In the genomic region with DNA sequence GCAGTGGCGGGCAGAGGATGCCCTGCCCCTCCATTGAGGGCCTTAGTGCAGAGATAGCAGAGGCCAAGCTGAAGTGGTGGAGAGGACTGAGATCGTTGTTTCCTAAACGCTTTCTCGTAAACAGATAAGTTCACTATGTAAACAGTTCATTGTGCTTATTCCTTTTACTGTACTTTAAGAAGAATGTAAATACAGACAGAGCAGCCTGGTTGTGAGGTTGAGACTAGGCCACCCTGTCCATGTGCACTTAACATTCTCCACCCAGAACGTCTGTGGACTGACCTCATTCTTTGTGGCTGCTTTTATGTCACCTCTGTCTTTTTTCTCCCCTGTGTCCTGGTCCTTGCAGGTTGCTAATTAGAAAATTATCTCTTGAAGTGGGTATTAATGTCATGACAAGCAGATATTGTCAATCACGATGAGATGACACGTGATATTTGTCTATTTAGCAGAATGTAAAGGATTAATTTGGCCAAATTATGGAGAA, we compare ENCODE assay signal across 1 cellular context.
A peak's percentile ranks its signal among the peaks of the same experiment; 100 is the strongest.
TF ChIP-seq lines count a peak whose summit lies in the region.

No MANE protein-coding gene starts in this region.

TF ChIP-seq in HEK293, 187 proteins besides CTCF, POLR2A, EP300 and RAD21 (continued from another document):
- TF ChIP-seq HOXC10 (CRISPR knock-in tag; IDR thresholded peaks at IDR 0.05) (no peak), ZNF585B (tag by site-specific recombination; IDR thresholded peaks at IDR 0.05) (no peak), ZNF510 (tag by site-specific recombination; IDR thresholded peaks at IDR 0.05; ENCODE audit: insufficient replicate concordance) (no peak), ZFP37 (tag by site-specific recombination; IDR thresholded peaks at IDR 0.05) (no peak), FEZF1 (tag by site-specific recombination; IDR thresholded peaks at IDR 0.05) (peak; percentile 63), ZSCAN23 (tag by site-specific recombination; IDR thresholded peaks at IDR 0.05) (no peak), ZNF670 (tag by site-specific recombination; IDR thresholded peaks at IDR 0.05; ENCODE audit: low read depth) (no peak), ZNF221 (tag by site-specific recombination; IDR thresholded peaks at IDR 0.05; ENCODE audit: borderline replicate concordance) (no peak), ZFP41 (tag by site-specific recombination; IDR thresholded peaks at IDR 0.05; ENCODE audit: borderline replicate concordance) (no peak), ZNF530 (tag by site-specific recombination; IDR thresholded peaks at IDR 0.05; ENCODE audit: low read depth) (no peak), ZNF132 (tag by site-specific recombination; IDR thresholded peaks at IDR 0.05; ENCODE audit: borderline replicate concordance) (no peak), ZNF707 (tag by site-specific recombination; IDR thresholded peaks at IDR 0.05) (no peak), ZNF146 (tag by site-specific recombination; IDR thresholded peaks at IDR 0.05) (no peak), ZNF426 (tag by site-specific recombination; IDR thresholded peaks at IDR 0.05) (no peak), ZNF548 (tag by site-specific recombination; IDR thresholded peaks at IDR 0.05) (no peak), REPIN1 (tag by site-specific recombination; IDR thresholded peaks at IDR 0.05; ENCODE audit: low read depth) (no peak), BCL11A (tag by site-specific recombination; IDR thresholded peaks at IDR 0.05; ENCODE audit: low read depth) (no peak), ZNF629 (tag by site-specific recombination; IDR thresholded peaks at IDR 0.05) (peak; percentile 43; the same call in 1 of the 2 replicates), ZNF423 (tag by site-specific recombination; IDR thresholded peaks at IDR 0.05) (no peak)
- TF ChIP-seq, protein P1, sequence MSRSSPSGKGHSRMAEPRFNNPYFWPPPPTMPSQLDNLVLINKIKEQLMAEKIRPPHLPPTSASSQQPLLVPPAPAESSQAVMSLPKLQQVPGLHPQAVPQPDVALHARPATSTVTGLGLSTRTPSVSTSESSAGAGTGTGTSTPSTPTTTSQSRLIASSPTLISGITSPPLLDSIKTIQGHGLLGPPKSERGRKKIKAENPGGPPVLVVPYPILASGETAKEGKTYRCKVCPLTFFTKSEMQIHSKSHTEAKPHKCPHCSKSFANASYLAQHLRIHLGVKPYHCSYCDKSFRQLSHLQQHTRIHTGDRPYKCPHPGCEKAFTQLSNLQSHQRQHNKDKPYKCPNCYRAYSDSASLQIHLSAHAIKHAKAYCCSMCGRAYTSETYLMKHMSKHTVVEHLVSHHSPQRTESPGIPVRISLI (tag by site-specific recombination; IDR thresholded peaks at IDR 0.05): peak; percentile 78; the same call in 1 of the 2 replicates
- TF ChIP-seq, protein P2, sequence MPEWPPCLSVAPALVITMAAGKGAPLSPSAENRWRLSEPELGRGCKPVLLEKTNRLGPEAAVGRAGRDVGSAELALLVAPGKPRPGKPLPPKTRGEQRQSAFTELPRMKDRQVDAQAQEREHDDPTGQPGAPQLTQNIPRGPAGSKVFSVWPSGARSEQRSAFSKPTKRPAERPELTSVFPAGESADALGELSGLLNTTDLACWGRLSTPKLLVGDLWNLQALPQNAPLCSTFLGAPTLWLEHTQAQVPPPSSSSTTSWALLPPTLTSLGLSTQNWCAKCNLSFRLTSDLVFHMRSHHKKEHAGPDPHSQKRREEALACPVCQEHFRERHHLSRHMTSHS (tag by site-specific recombination; IDR thresholded peaks at IDR 0.05): no peak
